2 cellular contexts compared by ENCODE assay signal in genomic region chr11:47248304-47248663, GRCh38.
TF ChIP-seq lines count a peak whose summit lies in the region.

No MANE protein-coding gene starts in this region.

TF ChIP-seq in IMR-90, 13 proteins besides CTCF, POLR2A, EP300 and RAD21:
- TF ChIP-seq NFE2L2 (IDR thresholded peaks at IDR 0.05; ENCODE audit: low read depth, low read length) (no peak), FOS (IDR thresholded peaks at IDR 0.05; ENCODE audit: low read depth, low read length) (no peak), RFX5 (IDR thresholded peaks at IDR 0.05; ENCODE audit: low read depth, low read length) (no peak), MAFK (IDR thresholded peaks at IDR 0.05; ENCODE audit: low read depth, low read length) (no peak), SMC3 (IDR thresholded peaks at IDR 0.05; ENCODE audit: low read depth, low read length) (no peak), CHD1 (IDR thresholded peaks at IDR 0.05; ENCODE audit: low read depth, low read length) (no peak), BHLHE40 (IDR thresholded peaks at IDR 0.05; ENCODE audit: low read depth, low read length) (no peak), CEBPB (IDR thresholded peaks at IDR 0.05; ENCODE audit: low read depth, low read length) (no peak)
- TF ChIP-seq, protein P1, sequence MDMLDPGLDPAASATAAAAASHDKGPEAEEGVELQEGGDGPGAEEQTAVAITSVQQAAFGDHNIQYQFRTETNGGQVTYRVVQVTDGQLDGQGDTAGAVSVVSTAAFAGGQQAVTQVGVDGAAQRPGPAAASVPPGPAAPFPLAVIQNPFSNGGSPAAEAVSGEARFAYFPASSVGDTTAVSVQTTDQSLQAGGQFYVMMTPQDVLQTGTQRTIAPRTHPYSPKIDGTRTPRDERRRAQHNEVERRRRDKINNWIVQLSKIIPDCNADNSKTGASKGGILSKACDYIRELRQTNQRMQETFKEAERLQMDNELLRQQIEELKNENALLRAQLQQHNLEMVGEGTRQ (IDR thresholded peaks at IDR 0.05; ENCODE audit: low read depth, low read length), result no peak

TF ChIP-seq in HepG2, 621 proteins besides CTCF, POLR2A, EP300 and RAD21:
- no peak for TF ChIP-seq RXRB (CRISPR knock-in tag; IDR thresholded peaks at IDR 0.05; ENCODE audit: borderline replicate concordance)
- no peak for TF ChIP-seq CAMTA2 (CRISPR knock-in tag; IDR thresholded peaks at IDR 0.05; ENCODE audit: borderline replicate concordance)
- no peak for TF ChIP-seq JDP2 (CRISPR knock-in tag; IDR thresholded peaks at IDR 0.05; ENCODE audit: borderline replicate concordance)
- no peak for TF ChIP-seq MEIS2 (CRISPR knock-in tag; IDR thresholded peaks at IDR 0.05)
- TF ChIP-seq, protein P2, sequence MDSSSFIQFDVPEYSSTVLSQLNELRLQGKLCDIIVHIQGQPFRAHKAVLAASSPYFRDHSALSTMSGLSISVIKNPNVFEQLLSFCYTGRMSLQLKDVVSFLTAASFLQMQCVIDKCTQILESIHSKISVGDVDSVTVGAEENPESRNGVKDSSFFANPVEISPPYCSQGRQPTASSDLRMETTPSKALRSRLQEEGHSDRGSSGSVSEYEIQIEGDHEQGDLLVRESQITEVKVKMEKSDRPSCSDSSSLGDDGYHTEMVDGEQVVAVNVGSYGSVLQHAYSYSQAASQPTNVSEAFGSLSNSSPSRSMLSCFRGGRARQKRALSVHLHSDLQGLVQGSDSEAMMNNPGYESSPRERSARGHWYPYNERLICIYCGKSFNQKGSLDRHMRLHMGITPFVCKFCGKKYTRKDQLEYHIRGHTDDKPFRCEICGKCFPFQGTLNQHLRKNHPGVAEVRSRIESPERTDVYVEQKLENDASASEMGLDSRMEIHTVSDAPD (CRISPR knock-in tag; IDR thresholded peaks at IDR 0.05), result 0 out of 2 replicates have a peak, but pooled peaks have one; percentile 11
- TF ChIP-seq TOE1 (CRISPR knock-in tag; IDR thresholded peaks at IDR 0.05), result no peak
- TF ChIP-seq HNF4A (CRISPR knock-in tag; IDR thresholded peaks at IDR 0.05), result no peak
- TF ChIP-seq ZNF713 (CRISPR knock-in tag; IDR thresholded peaks at IDR 0.05), result 0 out of 2 replicates have a peak, but pooled peaks have one; percentile 22
- TF ChIP-seq, protein P3, sequence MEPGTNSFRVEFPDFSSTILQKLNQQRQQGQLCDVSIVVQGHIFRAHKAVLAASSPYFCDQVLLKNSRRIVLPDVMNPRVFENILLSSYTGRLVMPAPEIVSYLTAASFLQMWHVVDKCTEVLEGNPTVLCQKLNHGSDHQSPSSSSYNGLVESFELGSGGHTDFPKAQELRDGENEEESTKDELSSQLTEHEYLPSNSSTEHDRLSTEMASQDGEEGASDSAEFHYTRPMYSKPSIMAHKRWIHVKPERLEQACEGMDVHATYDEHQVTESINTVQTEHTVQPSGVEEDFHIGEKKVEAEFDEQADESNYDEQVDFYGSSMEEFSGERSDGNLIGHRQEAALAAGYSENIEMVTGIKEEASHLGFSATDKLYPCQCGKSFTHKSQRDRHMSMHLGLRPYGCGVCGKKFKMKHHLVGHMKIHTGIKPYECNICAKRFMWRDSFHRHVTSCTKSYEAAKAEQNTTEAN (CRISPR knock-in tag; conservative IDR thresholded peaks at IDR 0.05), result 0 out of 2 replicates have a peak, but pooled peaks have one; percentile 8
- 0 out of 2 replicates have a peak, but pooled peaks have one; percentile 7 for TF ChIP-seq SAFB2 (CRISPR knock-in tag; IDR thresholded peaks at IDR 0.05; ENCODE audit: borderline replicate concordance, low read depth)
- TF ChIP-seq ZNF34 (CRISPR knock-in tag; IDR thresholded peaks at IDR 0.05; ENCODE audit: borderline replicate concordance), result 0 out of 2 replicates have a peak, but pooled peaks have one; percentile 60
- TF ChIP-seq, protein P4, sequence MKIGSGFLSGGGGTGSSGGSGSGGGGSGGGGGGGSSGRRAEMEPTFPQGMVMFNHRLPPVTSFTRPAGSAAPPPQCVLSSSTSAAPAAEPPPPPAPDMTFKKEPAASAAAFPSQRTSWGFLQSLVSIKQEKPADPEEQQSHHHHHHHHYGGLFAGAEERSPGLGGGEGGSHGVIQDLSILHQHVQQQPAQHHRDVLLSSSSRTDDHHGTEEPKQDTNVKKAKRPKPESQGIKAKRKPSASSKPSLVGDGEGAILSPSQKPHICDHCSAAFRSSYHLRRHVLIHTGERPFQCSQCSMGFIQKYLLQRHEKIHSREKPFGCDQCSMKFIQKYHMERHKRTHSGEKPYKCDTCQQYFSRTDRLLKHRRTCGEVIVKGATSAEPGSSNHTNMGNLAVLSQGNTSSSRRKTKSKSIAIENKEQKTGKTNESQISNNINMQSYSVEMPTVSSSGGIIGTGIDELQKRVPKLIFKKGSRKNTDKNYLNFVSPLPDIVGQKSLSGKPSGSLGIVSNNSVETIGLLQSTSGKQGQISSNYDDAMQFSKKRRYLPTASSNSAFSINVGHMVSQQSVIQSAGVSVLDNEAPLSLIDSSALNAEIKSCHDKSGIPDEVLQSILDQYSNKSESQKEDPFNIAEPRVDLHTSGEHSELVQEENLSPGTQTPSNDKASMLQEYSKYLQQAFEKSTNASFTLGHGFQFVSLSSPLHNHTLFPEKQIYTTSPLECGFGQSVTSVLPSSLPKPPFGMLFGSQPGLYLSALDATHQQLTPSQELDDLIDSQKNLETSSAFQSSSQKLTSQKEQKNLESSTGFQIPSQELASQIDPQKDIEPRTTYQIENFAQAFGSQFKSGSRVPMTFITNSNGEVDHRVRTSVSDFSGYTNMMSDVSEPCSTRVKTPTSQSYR (CRISPR knock-in tag; IDR thresholded peaks at IDR 0.05; ENCODE audit: borderline replicate concordance), result no peak
- no peak for TF ChIP-seq ZNF329 (CRISPR knock-in tag; IDR thresholded peaks at IDR 0.05; ENCODE audit: low read depth)
- TF ChIP-seq, protein P5, sequence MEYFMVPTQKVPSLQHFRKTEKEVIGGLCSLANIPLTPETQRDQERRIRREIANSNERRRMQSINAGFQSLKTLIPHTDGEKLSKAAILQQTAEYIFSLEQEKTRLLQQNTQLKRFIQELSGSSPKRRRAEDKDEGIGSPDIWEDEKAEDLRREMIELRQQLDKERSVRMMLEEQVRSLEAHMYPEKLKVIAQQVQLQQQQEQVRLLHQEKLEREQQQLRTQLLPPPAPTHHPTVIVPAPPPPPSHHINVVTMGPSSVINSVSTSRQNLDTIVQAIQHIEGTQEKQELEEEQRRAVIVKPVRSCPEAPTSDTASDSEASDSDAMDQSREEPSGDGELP (IDR thresholded peaks at IDR 0.05; ENCODE audit: borderline replicate concordance, low read depth), result peak; percentile 82
- TF ChIP-seq ZNF570 (CRISPR knock-in tag; IDR thresholded peaks at IDR 0.05; ENCODE audit: borderline replicate concordance), result 0 out of 2 replicates have a peak, but pooled peaks have one; percentile 26
- TF ChIP-seq ZNF530 (CRISPR knock-in tag; IDR thresholded peaks at IDR 0.05; ENCODE audit: low read depth), result no peak
- TF ChIP-seq FLYWCH1 (CRISPR knock-in tag; IDR thresholded peaks at IDR 0.05), result 0 out of 2 replicates have a peak, but pooled peaks have one; percentile 51
